Comparison of ENCODE assay signal across 7 cellular contexts in genomic region chr14:100305446-100306255, GRCh38. TPM values are rescaled to one million over a fixed set of nuclear protein-coding genes. Genes with fewer than 3 reads are reported as not detected.
DNase-seq lines count a peak whose midpoint lies in the region; ATAC-seq and TF ChIP-seq lines count a peak whose summit lies in the region.

No MANE protein-coding gene starts in this region.

- peak overlapping the region; percentile 62 for H4K12ac ChIP-seq in trophoblast cell (ENCODE audit: low read depth, low read length)

- peak overlapping the region; percentile 83 to 86 for H3K4me3 Mint-ChIP-seq in activated T-cell treated with anti-CD3 and anti-CD28 coated beads, Interleukin-2, amount 50 U/mL, for 72 hours

- H3K23ac ChIP-seq in trophoblast cell (ENCODE audit: low read length): no peak overlapping the region

- H3K36me3 Mint-ChIP-seq in activated T-cell treated with anti-CD3 and anti-CD28 coated beads, Interleukin-2, amount 50 U/mL, for 72 hours (ENCODE audit: insufficient read depth in 2 of 2): no peaks in the 10 kb centered on the region

- peak overlapping the region; percentile 58 for H3K14ac ChIP-seq in trophoblast cell (ENCODE audit: low read length)

- H3K4me3 ChIP-seq in Karpas-422 (ENCODE audit: low read length): peak overlapping the region; percentile 70; the same call in 1 of the 2 replicates
- peak overlapping the region; percentile 73 to 98 for H3K4me3 ChIP-seq in gastroesophageal sphincter
- H3K4me3 ChIP-seq in trophoblast cell (ENCODE audit: low read depth, low read length): peak overlapping the region; percentile 89

- no peak overlapping the region for H3K27ac Mint-ChIP-seq in activated T-cell treated with anti-CD3 and anti-CD28 coated beads, Interleukin-2, amount 50 U/mL, for 72 hours

- H3K9me3 Mint-ChIP-seq in activated T-cell treated with anti-CD3 and anti-CD28 coated beads, Interleukin-2, amount 50 U/mL, for 72 hours: no peaks in the 10 kb centered on the region

- H3K27me3 ChIP-seq in Karpas-422 (ENCODE audit: low read length): no peaks in the 10 kb centered on the region
- no peaks in the 10 kb centered on the region for H3K27me3 ChIP-seq in gastroesophageal sphincter
- no peaks in the 10 kb centered on the region for H3K27me3 ChIP-seq in trophoblast cell (ENCODE audit: insufficient read depth, low read length)

- H2AFZ ChIP-seq in Karpas-422 (ENCODE audit: low read length): no peak overlapping the region
- H2AFZ ChIP-seq in trophoblast cell (ENCODE audit: insufficient read depth, low read length, poor library complexity): peak overlapping the region; percentile 68

- H3K9me2 ChIP-seq in Karpas-422 (replicated peaks; ENCODE audit: insufficient read depth, low read length): no peaks in the 10 kb centered on the region

- H3K36me3 ChIP-seq in Karpas-422 (ENCODE audit: insufficient read depth, low read length) (no peaks in the 10 kb centered on the region), gastroesophageal sphincter (no peaks in the 10 kb centered on the region), trophoblast cell (ENCODE audit: control insufficient read depth in 1 of 2, insufficient read depth in 2 of 2, low read length in 2 of 2) (no peaks in the 10 kb centered on the region)

- WGBS in gastroesophageal sphincter (ENCODE audit: low coverage in 1 of 2), 2 donors: no CpG with 5 or more reads among the region's 80 CpGs
- no CpG with 5 or more reads among the region's 80 CpGs for WGBS in trophoblast cell (ENCODE audit: extremely low coverage, insufficient coverage, insufficient read length)

- H4K91ac ChIP-seq in trophoblast cell (ENCODE audit: low read depth, low read length): peak overlapping the region; percentile 67

- peaks cover 16% of the 10 kb centered on the region; the same call in 1 of the 2 replicates for H4K20me1 ChIP-seq in Karpas-422 (ENCODE audit: insufficient read depth, low read depth, low read length)

- peaks cover 33% of the 10 kb centered on the region for H3K4me1 ChIP-seq in Karpas-422 (ENCODE audit: low read length)
- H3K4me1 ChIP-seq in gastroesophageal sphincter: peaks cover 0 to 73% (median 18%) of the 10 kb centered on the region in 3 donors
- H3K4me1 ChIP-seq in trophoblast cell (ENCODE audit: control insufficient read depth in 1 of 2, insufficient read depth in 2 of 2, low read length in 2 of 2): peaks cover 16 to 19% of the 10 kb centered on the region in 2 experiments

- ATAC-seq in GM18909 (IDR thresholded peaks at IDR 0.05; ENCODE audit: poor library complexity, unreplicated experiment): peak; percentile 3
- peak; percentile 17 to 33 for ATAC-seq in activated T-cell treated with anti-CD3 and anti-CD28 coated beads, Interleukin-2, amount 50 U/mL, for 72 hours (replicated peaks in 1 of 2)
- ATAC-seq in gastroesophageal sphincter: peak; percentile 2

- H4K8ac ChIP-seq in trophoblast cell (ENCODE audit: low read depth, low read length): peak overlapping the region; percentile 21

- no peak for TF ChIP-seq CTCF in gastroesophageal sphincter (IDR thresholded peaks at IDR 0.05)

- H3K79me1 ChIP-seq in trophoblast cell (ENCODE audit: low read length): peaks cover 13% of the 10 kb centered on the region

- peak overlapping the region; percentile 53 for H2BK5ac ChIP-seq in trophoblast cell (ENCODE audit: low read depth, low read length, poor library complexity)

- DNase-seq in Karpas-422: no peak
- peak; percentile 46 to 60 for DNase-seq in activated T-cell treated with anti-CD3 and anti-CD28 coated beads, Interleukin-2, amount 50 U/mL, for 72 hours
- no peak for DNase-seq in trophoblast cell
- no peak for DNase-seq in NCI-H1436 treated with DMSO at 0.1 percent for 48 hours (lab: John Stamatoyannopoulos, UW)
- no peak for DNase-seq in NCI-H128 (lab: John Stamatoyannopoulos, UW; ENCODE audit: unreplicated experiment)

- H3K79me2 ChIP-seq in Karpas-422 (ENCODE audit: low read length): no peaks in the 10 kb centered on the region
- H3K79me2 ChIP-seq in trophoblast cell (ENCODE audit: control insufficient read depth, insufficient read depth, low read length, poor library complexity): peaks cover 12% of the 10 kb centered on the region

- H3K9ac ChIP-seq in Karpas-422 (ENCODE audit: low read length) (peak overlapping the region; percentile 69), trophoblast cell (ENCODE audit: low read length) (peak overlapping the region; percentile 57)

- H3K9me3 ChIP-seq in Karpas-422 (ENCODE audit: low read length) (no peaks in the 10 kb centered on the region), gastroesophageal sphincter (no peaks in the 10 kb centered on the region), trophoblast cell (ENCODE audit: insufficient read depth, low read depth, low read length) (no peaks in the 10 kb centered on the region)

- H2BK12ac ChIP-seq in trophoblast cell (ENCODE audit: low read length): no peak overlapping the region

- TF ChIP-seq POLR2A in gastroesophageal sphincter (IDR thresholded peaks at IDR 0.05): no peak

- TF ChIP-seq EP300 in gastroesophageal sphincter (IDR thresholded peaks at IDR 0.05): no peak

- H3K27ac ChIP-seq in Karpas-422 (ENCODE audit: low read length) (no peak overlapping the region), gastroesophageal sphincter (peak overlapping the region; percentile 53 to 95 (median 84)), trophoblast cell (ENCODE audit: low read depth, low read length) (no peak overlapping the region)

- peak overlapping the region; percentile 30 for H2BK120ac ChIP-seq in trophoblast cell (ENCODE audit: insufficient read depth, low read length, poor library complexity)

- peaks cover 8% of the 10 kb centered on the region for H3K4me1 Mint-ChIP-seq in activated T-cell treated with anti-CD3 and anti-CD28 coated beads, Interleukin-2, amount 50 U/mL, for 72 hours (ENCODE audit: low read depth)

- H3K18ac ChIP-seq in trophoblast cell (ENCODE audit: low read length): peak overlapping the region; percentile 52

- H3K4me2 ChIP-seq in Karpas-422 (ENCODE audit: low read depth, low read length, poor library complexity, severe bottlenecking): peak overlapping the region; percentile 88
- peak overlapping the region; percentile 74 for H3K4me2 ChIP-seq in trophoblast cell (ENCODE audit: low read length)

- peaks cover 18% of the 10 kb centered on the region for H3K27me3 Mint-ChIP-seq in activated T-cell treated with anti-CD3 and anti-CD28 coated beads, Interleukin-2, amount 50 U/mL, for 72 hours (ENCODE audit: low read depth)

- H2AK5ac ChIP-seq in trophoblast cell (ENCODE audit: low read length): no peak overlapping the region

- peak overlapping the region; percentile 56 for H3K4ac ChIP-seq in trophoblast cell (ENCODE audit: low read depth, low read length)

RNA-seq across cellular contexts. Expression of gene SLC25A29, which starts 0.6 kb away (rescaled TPM):
- 29.4 and 83.8 TPM in 2 replicates for total RNA-seq in Karpas-422 (2014; rRNA removed; shearing (Covaris generic); ENCODE audit: low replicate concordance)
- total RNA-seq in activated T-cell treated with anti-CD3 and anti-CD28 coated beads, Interleukin-2, amount 50 U/mL, for 72 hours: 10 to 100 TPM; 22.7 to 47.2 TPM
- 10 to 100 TPM; 36.4 to 65.4 (median 52.9) TPM for total RNA-seq in gastroesophageal sphincter
- polyA plus RNA-seq in trophoblast cell (2013): 21.2 and 21.7 TPM in 2 replicates

RNA-seq across cellular contexts. Expression of gene SLC25A47, which starts 17.5 kb away (rescaled TPM):
- total RNA-seq in Karpas-422 (2014; rRNA removed; shearing (Covaris generic); ENCODE audit: low replicate concordance): not detected in 2 replicates
- not detected for total RNA-seq in activated T-cell treated with anti-CD3 and anti-CD28 coated beads, Interleukin-2, amount 50 U/mL, for 72 hours
- total RNA-seq in gastroesophageal sphincter: under 1 TPM in 1 of 4 donors, not detected in 3; 0.31 TPM
- polyA plus RNA-seq in trophoblast cell (2013): 0.05 and 0.17 TPM in 2 replicates

Comparison
In these comparisons a context has a peak if more than half of its experiments do, and no peak if none do; other contexts are left out.
1. DNase-seq: peak in activated T-cell treated with anti-CD3 and anti-CD28 coated beads, Interleukin-2, amount 50 U/mL, for 72 hours (2 of 2); none in Karpas-422 (single experiment), trophoblast cell (0 of 2), NCI-H1436 treated with DMSO at 0.1 percent for 48 hours (single experiment) and NCI-H128 (single experiment).
2. H3K27ac ChIP-seq: peak in gastroesophageal sphincter (4 of 4); none in Karpas-422 (single experiment) and trophoblast cell (single experiment).
3. Peak in every context shown above with its lines, with median percentiles within 50 percentile points of each other: ATAC-seq and H3K4me3 ChIP-seq.